Comparison of ENCODE assay signal across 12 cellular contexts in genomic region chr20:38874460-38875169, GRCh38. TPM values are rescaled to one million over a fixed set of nuclear protein-coding genes. Genes with fewer than 3 reads are reported as not detected.
DNase-seq lines count a peak whose midpoint lies in the region; ATAC-seq, FAIRE-seq and TF ChIP-seq lines count a peak whose summit lies in the region.
"Had no signal": no experiment of that assay in that cellular context is flagged by ENCODE, and none has a peak within 500 bp of the region (broad histone marks: within the 10 kb centered on the region; RNA-seq: fewer than 3 reads in every experiment).

No MANE protein-coding gene starts in this region.

- ATAC-seq in GM12878 (peak; percentile 5), naive B cell (ENCODE audit: low read depth in 2 of 2) (peak in 1 of 2 donors; percentile 7), HG03469 (IDR thresholded peaks at IDR 0.05; ENCODE audit: unreplicated experiment) (no peak), HG03432 (IDR thresholded peaks at IDR 0.05; ENCODE audit: unreplicated experiment) (no peak)

- H3K4me3 Mint-ChIP-seq in naive B cell = peak overlapping the region; percentile 76 to 97 (median 92)

- H3K4me1 ChIP-seq in Loucy (ENCODE audit: insufficient read depth, low read length, poor library complexity, severe bottlenecking) (peaks cover 38% of the 10 kb centered on the region), GM12878 (ENCODE audit: control insufficient read depth, insufficient read depth, low read length) (peaks cover 86% of the 10 kb centered on the region), ovary (ENCODE audit: insufficient read depth) (no peaks in the 10 kb centered on the region)

- H3K27me3 Mint-ChIP-seq in naive B cell = no peaks in the 10 kb centered on the region

- TF ChIP-seq POLR2A in GM12891 (IDR thresholded peaks at IDR 0.05; ENCODE audit: low read depth, low read length) (no peak), GM12878 (IDR thresholded peaks at IDR 0.05; ENCODE audit: low read depth, low read length) (no peak), ovary (IDR thresholded peaks at IDR 0.05) (no peak)

- no peak for TF ChIP-seq RAD21 in GM12878 (IDR thresholded peaks at IDR 0.05; ENCODE audit: insufficient read depth, low read depth, low read length)

- H3K4me2 ChIP-seq in Loucy (ENCODE audit: low read depth, low read length, poor library complexity, severe bottlenecking) (peak overlapping the region; percentile 95), GM12878 (ENCODE audit: control insufficient read depth, insufficient read depth) (peak overlapping the region; percentile 96)

- H3K9me2 ChIP-seq in Loucy (replicated peaks; ENCODE audit: low read depth, low read length) = no peaks in the 10 kb centered on the region

- H3K36me3 Mint-ChIP-seq in naive B cell = no peaks in the 10 kb centered on the region

- FAIRE-seq in GM12891 (lab: Jason Lieb, UNC) (peak; percentile 87), GM12878 (lab: Jason Lieb, UNC) (no peak)
- FAIRE-seq: colon had no signal

- H4K20me1 ChIP-seq in Loucy (ENCODE audit: insufficient read depth, low read length, poor library complexity, severe bottlenecking) (no peaks in the 10 kb centered on the region), GM12878 (ENCODE audit: control insufficient read depth, insufficient read depth) (no peaks in the 10 kb centered on the region)

- peaks cover 84 to 97% (median 96%) of the 10 kb centered on the region in 3 donors for H3K4me1 Mint-ChIP-seq in naive B cell

- in situ Hi-C loops in GM12878 (cut with MboI) = loop anchor here (5.0 kb wide), 1 partner anchor 67 kb away; the partner anchor contains the start of gene PPP1R16B

- H2AFZ ChIP-seq in Loucy (ENCODE audit: low read length) = peak overlapping the region; percentile 33; the same call in 1 of the 2 replicates
- H2AFZ ChIP-seq in GM12878 (ENCODE audit: control insufficient read depth, low read depth, low read length) = no peak overlapping the region

- TSS peak; percentile 85 for BruUV-seq in GM12878 (replicated peaks; lab: Mats Ljungman, UMichigan)

- H3K27me3 ChIP-seq in Loucy (ENCODE audit: insufficient read depth, low read length, poor library complexity, severe bottlenecking) (no peaks in the 10 kb centered on the region), GM12878 (replicated peaks in 1 of 2; ENCODE audit: control insufficient read depth in 2 of 2, insufficient read depth in 2 of 2, low read length in 1 of 2) (no peaks in the 10 kb centered on the region), ovary (no peaks in the 10 kb centered on the region)
- H3K27me3 ChIP-seq: tibial nerve had no signal

- H3F3A ChIP-seq in Loucy (ENCODE audit: low read depth) = peaks cover 15% of the 10 kb centered on the region; the same call in 1 of the 2 replicates

- H3K79me2 ChIP-seq in Loucy (ENCODE audit: insufficient read depth, low read length) = peaks cover 30% of the 10 kb centered on the region
- H3K79me2 ChIP-seq in GM12878 (ENCODE audit: control insufficient read depth, insufficient read depth, low read length) = peaks cover 73% of the 10 kb centered on the region

- no peaks in the 10 kb centered on the region for H3K9me3 Mint-ChIP-seq in naive B cell

- intact Hi-C loops in GM12878 (cut with micrococcal nuclease; ENCODE audit: unreplicated experiment) = loop anchor here (1.0 kb wide), 4 partner anchors 18 to 67 kb away; no protein-coding TSS in a partner anchor
- intact Hi-C loops in ovary (cut with DNase I) = no loop called here

- TF ChIP-seq EP300 in GM12878 (IDR thresholded peaks at IDR 0.05; ENCODE audit: borderline replicate concordance in 1 of 2, control insufficient read depth in 1 of 2, low read depth in 2 of 2, low read length in 2 of 2) (no peak), ovary (IDR thresholded peaks at IDR 0.05) (no peak)

- CTCF ChIA-PET in GM12878 (lab: Yijun Ruan, JAX) = interaction anchor here (0.8 to 14.0 kb wide), 13 partner anchors 9 to 174 kb away, joined by 3 to 183 read pairs (median 4); partner anchors contain the start of gene PPP1R16B

- H3K4me3 ChIP-seq in Loucy (ENCODE audit: low read length, poor library complexity, severe bottlenecking) (peak overlapping the region; percentile 70), GM12878 (peak overlapping the region; percentile 44), ovary (no peak overlapping the region)
- H3K4me3 ChIP-seq: tibial nerve had no signal

- no peaks in the 10 kb centered on the region for H3K9me3 ChIP-seq in Loucy (ENCODE audit: insufficient read depth, low read depth, low read length)
- no peaks in the 10 kb centered on the region for H3K9me3 ChIP-seq in GM12878 (replicated peaks; ENCODE audit: control insufficient read depth, insufficient read depth, low read length)
- no peaks in the 10 kb centered on the region for H3K9me3 ChIP-seq in ovary

- no peak for TF ChIP-seq CTCF in Loucy (conservative IDR thresholded peaks at IDR 0.05; ENCODE audit: low read length)
- no peak for TF ChIP-seq CTCF in GM12878 (IDR thresholded peaks at IDR 0.05 in 2 of 3, conservative IDR thresholded peaks at IDR 0.05 in 1 of 3; ENCODE audit: control insufficient read depth in 2 of 3, extremely low read depth in 1 of 3, insufficient read depth in 1 of 3, low read depth in 3 of 3, low read length in 3 of 3)
- no peak for TF ChIP-seq CTCF in ovary (IDR thresholded peaks at IDR 0.05)

- SMC1A ChIA-PET in GM12878 (lab: Charles Lee; ENCODE audit: uncharacterized antibody, unreplicated experiment) = interaction anchor here (0.8 to 16.9 kb wide), 15 partner anchors 12 to 122 kb away, joined by 3 to 248 read pairs (median 4); partner anchors contain the start of gene PPP1R16B

- WGBS in GM12878 (ENCODE audit: insufficient coverage, insufficient replicate concordance, low lambda C conversion rate, missing lambda C conversion rate) = 0% methylated on average over 4 of the region's 4 CpGs
- WGBS in ovary, 3 donors = 45 to 48% (median 46%) methylated on average over 4 of the region's 4 CpGs

- H3K27ac ChIP-seq in GM12878 (ENCODE audit: control insufficient read depth, insufficient read depth) (peak overlapping the region; percentile 96), ovary (no peak overlapping the region)
- H3K27ac ChIP-seq: HL-60 had no signal

- no peak for DNase-seq in GM12891 (ENCODE audit: insufficient read length, low spot score)
- no peak for DNase-seq in GM12878 (ENCODE audit: low read depth, low spot score)
- DNase-seq in naive B cell = no peak
- DNase-seq in SHP77 (lab: John Stamatoyannopoulos, UW) = no peak
- no peak for DNase-seq in ovary
- DNase-seq: NCI-H524 had no signal

- H3K36me3 ChIP-seq in Loucy (ENCODE audit: insufficient read depth, low read length) (no peaks in the 10 kb centered on the region), GM12878 (ENCODE audit: control insufficient read depth in 2 of 2, insufficient read depth in 2 of 2, low read length in 1 of 2) (peaks cover 5 to 8% of the 10 kb centered on the region in 2 experiments; a peak in 3 of 4 replicates), ovary (no peaks in the 10 kb centered on the region)
- H3K36me3 ChIP-seq: tibial nerve had no signal

- peak overlapping the region; percentile 99 to 100 (median 100) for H3K27ac Mint-ChIP-seq in naive B cell

- RAD21 ChIA-PET in GM12878 (lab: Charles Lee; ENCODE audit: unreplicated experiment) = interaction anchor here (0.7 to 14.5 kb wide), 18 partner anchors 7 to 229 kb away, joined by 3 to 205 read pairs (median 5); partner anchors contain the start of genes DHX35 and PPP1R16B

- H3K9ac ChIP-seq in Loucy (ENCODE audit: low read depth, low read length, poor library complexity, severe bottlenecking) (peak overlapping the region; percentile 51), GM12878 (ENCODE audit: control insufficient read depth, insufficient read depth, low read length) (peak overlapping the region; percentile 62)

- POLR2A ChIA-PET in GM12878 (lab: Charles Lee) = interaction anchor here (0.9 to 8.2 kb wide), 12 partner anchors 8 to 114 kb away, joined by 3 to 76 read pairs (median 7); partner anchors contain the start of gene PPP1R16B

TF ChIP-seq in GM12891, 5 proteins besides CTCF, POLR2A, EP300 and RAD21:
- TF ChIP-seq POLR2AphosphoS5 (IDR thresholded peaks at IDR 0.05; ENCODE audit: low read depth, low read length) (no peak), PAX5 (IDR thresholded peaks at IDR 0.05; ENCODE audit: insufficient read depth, low read length, severe bottlenecking) (no peak), POU2F2 (IDR thresholded peaks at IDR 0.05; ENCODE audit: low read depth, low read length) (no peak), SPI1 (IDR thresholded peaks at IDR 0.05; ENCODE audit: low read depth, low read length) (no peak), TAF1 (IDR thresholded peaks at IDR 0.05; ENCODE audit: low read depth, low read length) (no peak)

TF ChIP-seq in GM12878, 131 proteins besides CTCF, POLR2A, EP300 and RAD21 (continues in another document):
- no peak for TF ChIP-seq MEF2A (IDR thresholded peaks at IDR 0.05; ENCODE audit: insufficient read depth, low read depth, low read length)

RNA-seq across cellular contexts. Expression of gene FAM83D, which starts 51.6 kb away (rescaled TPM):
- polyA plus RNA-seq in GM12891 (2012; ENCODE audit: low read depth, missing spikeins) = 7.4 TPM
- total RNA-seq in GM12878 (2013; cell fraction: nucleolus; rRNA removed) = 14.1 and 16.3 TPM in 2 replicates
- total RNA-seq in GM12878 (2014; rRNA removed) (21.5 and 21.6 TPM in 2 replicates), GM12878 (2014; rRNA removed; fragmentation: Illumina TruSeq; extraction: Trizol) (12.7 and 13.6 TPM in 2 replicates), GM12878 (2021) (16.6 and 18.2 TPM in 2 replicates), ovary (under 1 TPM in 6 of 7 donors, not detected in 1; 0.18 to 0.80 (median 0.56) TPM)
- 7.7 TPM for polyA plus RNA-seq in GM12878 (2011; ENCODE audit: low read depth)
- polyA plus RNA-seq in GM12878 (2011; rRNA removed) (32.4 and 34.8 TPM in 2 replicates), GM12878 (2014; fragmentation: Illumina TruSeq; extraction: Trizol) (19.7 and 20.2 TPM in 2 replicates), GM12878 (2014; fragmentation: Nextera tagmentation; extraction: Ambion mirVana) (1 to 10 TPM; 4.5 to 6.0 TPM), GM12878 (2014; rRNA removed) (17.4 and 19.1 TPM in 2 replicates), GM12878 (2016; fragmentation: Nextera tagmentation; extraction: Ambion mirVana) (10 to 100 TPM; 34.1 to 34.2 TPM), naive B cell (ENCODE audit: low read depth in 6 of 6) (under 1 TPM in 5 of 6 donors, not detected in 1; 0.12 to 0.56 (median 0.26) TPM), ovary (1 to 10 TPM in 1 of 2 donors, under 1 TPM in 1; 0.52 to 2.5 TPM)
- 28.1 and 32.3 TPM in 2 replicates for polyA plus RNA-seq in GM12878 (2011; cell fraction: cytosol; rRNA removed)
- polyA plus RNA-seq in GM12878 (2011; cell fraction: nucleus; rRNA removed) = 37.1 and 42.7 TPM in 2 replicates
- polyA plus RNA-seq in GM12878 (2012) = 9.5 and 10.5 TPM in 2 replicates
- 37.1 and 42.8 TPM in 2 replicates for polyA minus RNA-seq in GM12878 (2011; rRNA and poly(A)+ RNA removed)
- 13.1 and 15.3 TPM in 2 replicates for polyA minus RNA-seq in GM12878 (2011; cell fraction: cytosol; rRNA and poly(A)+ RNA removed)
- polyA minus RNA-seq in GM12878 (2011; cell fraction: nucleus; rRNA and poly(A)+ RNA removed) = 18.9 and 35.2 TPM in 2 replicates
